Comparison of ENCODE assay signal across 1 cellular context in the genomic region with DNA sequence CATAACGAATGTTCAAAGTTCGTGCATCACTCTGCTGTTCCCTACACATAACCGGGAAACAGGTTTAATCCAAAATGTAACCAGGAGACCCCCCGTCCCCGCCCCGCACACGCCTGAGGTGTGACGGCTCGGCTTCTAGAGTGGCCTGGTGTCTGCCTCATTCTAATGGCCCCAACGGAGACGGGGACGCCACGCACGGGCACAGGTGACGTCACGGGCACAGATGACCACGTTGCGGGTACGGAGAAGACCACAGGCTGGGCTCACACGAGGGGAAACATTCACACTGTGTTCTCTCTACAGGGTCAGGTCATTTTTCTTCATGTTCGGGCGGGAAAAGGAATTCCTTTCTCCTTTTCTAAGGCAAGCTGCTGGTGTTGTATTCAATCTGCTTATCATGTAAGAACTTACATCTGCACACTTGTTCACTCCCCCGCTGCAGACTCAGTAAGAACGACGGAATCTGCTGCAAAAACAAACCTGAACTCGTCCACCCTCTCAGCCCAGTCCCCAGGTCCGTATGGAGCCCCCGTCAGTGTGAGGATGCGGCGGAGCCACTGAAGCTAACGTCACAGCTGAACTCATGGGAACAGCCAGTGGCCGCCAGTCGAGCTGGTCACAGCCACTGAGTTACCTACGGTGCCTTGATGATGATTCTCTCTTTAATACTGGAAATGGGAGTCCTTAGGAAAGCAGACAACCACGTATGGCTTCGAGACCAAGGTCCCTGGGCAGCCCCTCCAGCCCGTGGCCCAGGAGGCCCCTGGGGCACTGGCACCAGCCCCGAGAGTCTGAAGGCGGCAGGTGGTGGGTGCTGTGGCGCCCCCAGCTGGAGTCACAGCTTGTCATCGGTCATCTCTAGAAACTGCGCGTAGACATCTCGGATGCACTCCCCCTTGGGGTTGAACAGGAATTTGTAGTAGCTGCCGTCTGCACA.
TF ChIP-seq lines count a peak whose summit lies in the region.

No MANE protein-coding gene starts in this region.

TF ChIP-seq in endothelial cell of umbilical vein, 7 proteins besides CTCF, POLR2A, EP300 and RAD21:
- TF ChIP-seq MAX (IDR thresholded peaks at IDR 0.05; ENCODE audit: insufficient read depth, insufficient read length) (no peak), FOS (IDR thresholded peaks at IDR 0.05; ENCODE audit: borderline replicate concordance, insufficient read depth, low read length) (no peak)
